In the genomic region with DNA sequence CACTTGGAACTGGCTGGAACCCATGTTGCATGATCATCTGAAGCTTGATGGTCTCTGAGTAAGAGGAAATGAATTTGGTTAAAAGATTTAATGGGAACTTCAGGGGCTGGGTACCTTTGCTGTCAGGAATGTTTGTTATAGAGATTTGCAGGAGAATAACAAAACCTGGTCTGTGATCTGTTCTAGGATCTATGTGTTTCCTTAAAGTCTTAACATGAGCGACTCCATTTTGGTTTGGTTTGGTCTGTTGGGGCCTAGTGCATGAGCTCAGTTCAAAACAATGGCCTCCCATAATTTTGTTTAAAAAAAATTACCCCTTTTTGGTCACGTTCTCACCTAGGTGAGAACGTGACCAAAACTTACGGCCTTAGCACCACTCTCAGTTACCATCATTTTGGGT, we compare ENCODE assay signal across 30 cellular contexts. TPM values are rescaled to one million over a fixed set of nuclear protein-coding genes. Genes with fewer than 3 reads are reported as not detected.
"Had no signal": no experiment of that assay in that cellular context is flagged by ENCODE, and none has a peak within 500 bp of the region (broad histone marks: within the 10 kb centered on the region; RNA-seq: fewer than 3 reads in every experiment).

No MANE protein-coding gene starts in this region.

- H3K27me3 ChIP-seq: neural progenitor cell, ovary, right lobe of liver, sigmoid colon, suprapubic skin, testis, tibial artery, transverse colon, upper lobe of right lung, uterus had no signal

- H3K36me3 ChIP-seq: neural progenitor cell, ovary, right lobe of liver, sigmoid colon, stomach, suprapubic skin, tibial artery, transverse colon, upper lobe of right lung, uterus had no signal

- ATAC-seq: natural killer cell; psoas muscle; right cardiac atrium; right lobe of liver; stimulated activated effector memory CD8-positive, alpha-beta T cell treated with anti-CD3 and anti-CD28 coated beads, Interleukin-12 subunit alpha, Interleukin-12 subunit beta, amount 100 ng/mL, for 72 hours; upper lobe of right lung had no signal

- H2AFZ ChIP-seq: neural progenitor cell had no signal

- H3K9ac ChIP-seq: neural progenitor cell, parathyroid adenoma had no signal

- DNase-seq: natural killer cell; occipital lobe; ovary; posterior cingulate gyrus; psoas muscle; right cardiac atrium; right lobe of liver; sigmoid colon; small intestine; stimulated activated CD4-positive, alpha-beta T cell treated with anti-CD3 and anti-CD28 coated beads, Interleukin-15, amount 100 ng/mL, for 24 hours; stimulated activated CD4-positive, alpha-beta T cell treated with anti-CD3 and anti-CD28 coated beads, Interleukin-2, amount 100 ng/mL, for 24 hours; stimulated activated CD4-positive, alpha-beta T cell treated with anti-CD3 and anti-CD28 coated beads, Interleukin-2, amount 100 ng/mL, for 48 hours; stimulated activated CD4-positive, alpha-beta T cell treated with anti-CD3 and anti-CD28 coated beads, Interleukin-4, amount 100 ng/mL, for 24 hours; stimulated activated naive B cell treated with anti-CD40 and anti-IgM and Interleukin-4, amounts not matched to agents 10 μg/mL and 1 μg/mL and 100 μg/mL, for 72 hours; stimulated activated naive CD4-positive, alpha-beta T cell treated with Interleukin-2 at 50 U/mL for 16 hours; stomach; substantia nigra; testis; tibial artery; transverse colon; upper lobe of right lung; uterus had no signal

- H3K27ac Mint-ChIP-seq: natural killer cell, nephron, neural progenitor cell, progenitor cell of endocrine pancreas, type B pancreatic cell had no signal

- H3K4me1 Mint-ChIP-seq: nephron had no signal

- H3K36me3 Mint-ChIP-seq: neural progenitor cell; stimulated activated effector memory CD8-positive, alpha-beta T cell treated with anti-CD3 and anti-CD28 coated beads, Interleukin-12 subunit alpha, Interleukin-12 subunit beta, amount 100 ng/mL, for 72 hours had no signal

- H3K4me3 ChIP-seq: neural progenitor cell, ovary, psoas muscle, right lobe of liver, sigmoid colon, stomach, suprapubic skin, testis, tibial artery, transverse colon, uterus had no signal

- H3K79me2 ChIP-seq: parathyroid adenoma had no signal

- FAIRE-seq: small intestine had no signal

- H3K27me3 Mint-ChIP-seq: type B pancreatic cell had no signal

- H3K4me1 ChIP-seq: parathyroid adenoma, psoas muscle, testis, uterus had no signal

- H3K4me2 ChIP-seq: neural progenitor cell had no signal

- H3K9me3 ChIP-seq: ovary, right lobe of liver, testis, upper lobe of right lung, uterus had no signal

- H3K4me3 Mint-ChIP-seq: natural killer cell; nephron; neural progenitor cell; stimulated activated effector memory CD8-positive, alpha-beta T cell treated with anti-CD3 and anti-CD28 coated beads, Interleukin-12 subunit alpha, Interleukin-12 subunit beta, amount 100 ng/mL, for 72 hours; stimulated activated naive B cell treated with anti-CD40 and anti-IgM and Interleukin-4, amounts not matched to agents 10 μg/mL and 1 μg/mL and 100 μg/mL, for 72 hours; stimulated activated naive CD8-positive, alpha-beta T cell treated with anti-CD3 and anti-CD28 coated beads, Interleukin-15, Interleukin-2, amounts not matched to agents 100 ng/mL and 50 ng/mL, for 24 hours; type B pancreatic cell had no signal

- H3K27ac ChIP-seq: neural progenitor cell, ovary, right lobe of liver, sigmoid colon, stomach, testis, tibial artery had no signal

RNA-seq across cellular contexts. Expression of a gene that starts 28.1 kb away (rescaled TPM):
- total RNA-seq: natural killer cell had no signal
